In the genomic region with DNA sequence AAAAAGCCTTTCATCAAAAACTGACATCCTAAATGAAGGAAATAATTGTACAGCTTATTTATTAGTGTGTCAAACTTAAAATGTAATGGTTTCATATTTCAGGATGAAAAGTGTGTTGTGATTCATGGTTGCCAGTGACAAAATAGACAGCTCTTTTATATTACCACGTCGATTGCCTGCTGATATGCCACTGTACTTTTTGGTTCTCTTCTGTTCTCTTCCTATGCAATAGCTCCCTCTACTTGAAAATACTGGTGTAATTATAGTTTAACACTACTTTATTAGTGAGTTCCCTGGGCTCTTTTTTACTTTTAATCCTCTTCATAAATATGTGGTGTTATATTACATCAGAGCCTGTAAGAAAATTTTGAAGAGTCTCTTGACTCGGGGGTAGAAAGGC, we compare ENCODE assay signal across 11 cellular contexts.
DNase-seq lines count a peak whose midpoint lies in the region; ATAC-seq, FAIRE-seq and TF ChIP-seq lines count a peak whose summit lies in the region.
"Had no signal": no experiment of that assay in that cellular context is flagged by ENCODE, and none has a peak within 500 bp of the region (broad histone marks: within the 10 kb centered on the region; RNA-seq: fewer than 3 reads in every experiment).

No MANE protein-coding gene starts in this region.

- CTCF ChIA-PET in HCT116 (lab: Charles Lee): interaction anchor here (0.6 to 1.8 kb wide), 3 partner anchors 9 to 804 kb away, joined by 3 to 6 read pairs (median 3); no protein-coding TSS in a partner anchor

- H4K20me1 ChIP-seq in HCT116 (ENCODE audit: insufficient read depth): no peaks in the 10 kb centered on the region

- no peaks in the 10 kb centered on the region for H3K79me2 ChIP-seq in HCT116 (ENCODE audit: insufficient read depth, low read length)

- RAD21 ChIA-PET in HCT116 (lab: Charles Lee; ENCODE audit: low non-redundant PET in 1 of 2, low total read pairs in 2 of 2, uncharacterized antibody in 2 of 2, unreplicated experiment in 2 of 2): interaction anchor here in 1 of 2 experiments (0.6 kb wide), 1 partner anchor 109 kb away, joined by 3 read pairs; no protein-coding TSS in a partner anchor

- H3K27me3 ChIP-seq in HCT116 (ENCODE audit: insufficient read depth, low read length): no peaks in the 10 kb centered on the region

- H3K4me2 ChIP-seq in HCT116 (ENCODE audit: low read length): no peak overlapping the region

- intact Hi-C loops in HCT116 (cut with micrococcal nuclease): loop anchor here (2.0 to 10.0 kb wide), 5 partner anchors 265 to 1879 kb away; no protein-coding TSS in a partner anchor

- no peaks in the 10 kb centered on the region for H3K4me1 ChIP-seq in HCT116 (ENCODE audit: control insufficient read depth in 1 of 2, insufficient read depth in 2 of 2, low read length in 2 of 2)

- POLR2A ChIA-PET in HCT116 (lab: Charles Lee): no interaction called here

- peaks cover 0 to 13% of the 10 kb centered on the region in 2 experiments; a peak in 2 of 4 replicates for H3K36me3 ChIP-seq in HCT116 (ENCODE audit: control insufficient read depth in 1 of 2, insufficient read depth in 2 of 2, low read length in 2 of 2)

- TF ChIP-seq CTCF in HCT116 (IDR thresholded peaks at IDR 0.05 in 2 of 3, conservative IDR thresholded peaks at IDR 0.05 in 1 of 3; ENCODE audit: borderline replicate concordance in 1 of 3, insufficient read depth in 1 of 3, low read depth in 2 of 3, low read length in 2 of 3) (no peak), fibroblast of villous mesenchyme (IDR thresholded peaks at IDR 0.05; ENCODE audit: insufficient read depth, low read depth, low read length) (peak; percentile 26)

- no peak overlapping the region for H3K27ac Mint-ChIP-seq in stimulated activated naive B cell treated with anti-CD40 and anti-IgM and Interleukin-4, amounts not matched to agents 10 μg/mL and 1 μg/mL and 100 μg/mL, for 72 hours
- H3K27ac Mint-ChIP-seq: stimulated activated memory B cell treated with anti-CD40 and anti-IgM and Interleukin-4, amounts not matched to agents 10 μg/mL and 1 μg/mL and 100 μg/mL, for 72 hours had no signal

- H3K9ac ChIP-seq in HCT116 (ENCODE audit: low read length): no peak overlapping the region

- no peaks in the 10 kb centered on the region for H3K9me2 ChIP-seq in HCT116 (ENCODE audit: insufficient read depth)

- no TSS peak for BruUV-seq in HCT116 (replicated peaks; lab: Mats Ljungman, UMichigan)

- no peaks in the 10 kb centered on the region for H3K27me3 Mint-ChIP-seq in stimulated activated naive B cell treated with anti-CD40 and anti-IgM and Interleukin-4, amounts not matched to agents 10 μg/mL and 1 μg/mL and 100 μg/mL, for 72 hours
- H3K27me3 Mint-ChIP-seq: stimulated activated memory B cell treated with anti-CD40 and anti-IgM and Interleukin-4, amounts not matched to agents 10 μg/mL and 1 μg/mL and 100 μg/mL, for 72 hours had no signal

- no peak for DNase-seq in HCT116 (ENCODE audit: low read depth, low spot score)
- DNase-seq in SHP77 treated with DMSO at 0.1 percent for 48 hours (lab: John Stamatoyannopoulos, UW): peak; percentile 24
- DNase-seq in fibroblast of villous mesenchyme (ENCODE audit: low read depth): peak; percentile 16
- DNase-seq in GM12892 (ENCODE audit: insufficient read length): no peak
- no peak for DNase-seq in stimulated activated naive B cell treated with anti-CD40 and anti-IgM and Interleukin-4, amounts not matched to agents 10 μg/mL and 1 μg/mL and 100 μg/mL, for 72 hours
- no peak for DNase-seq in H54 (ENCODE audit: insufficient read length, low spot score)
- DNase-seq: activated naive CD4-positive, alpha-beta T cell; hypothalamus had no signal

- no peak overlapping the region for H3K4me3 ChIP-seq in HCT116 (replicated peaks in 1 of 2; ENCODE audit: low read depth in 1 of 2, low read length in 2 of 2)
- H3K4me3 ChIP-seq in fibroblast of villous mesenchyme (ENCODE audit: low read depth, low read length): no peak overlapping the region

- no peak overlapping the region for H3K27ac ChIP-seq in HCT116 (ENCODE audit: low read depth, low read length)

- no peak overlapping the region for H3K4me3 Mint-ChIP-seq in stimulated activated naive B cell treated with anti-CD40 and anti-IgM and Interleukin-4, amounts not matched to agents 10 μg/mL and 1 μg/mL and 100 μg/mL, for 72 hours
- H3K4me3 Mint-ChIP-seq: stimulated activated memory B cell treated with anti-CD40 and anti-IgM and Interleukin-4, amounts not matched to agents 10 μg/mL and 1 μg/mL and 100 μg/mL, for 72 hours had no signal

- FAIRE-seq in A204.1 (lab: Jason Lieb, UNC) (peak; percentile 78), GM12892 (lab: Jason Lieb, UNC) (no peak), H54 (lab: Jason Lieb, UNC) (no peak)

- no peak for ATAC-seq in HCT116
- no peak for ATAC-seq in stimulated activated naive B cell treated with anti-CD40 and anti-IgM and Interleukin-4, amounts not matched to agents 10 μg/mL and 1 μg/mL and 100 μg/mL, for 72 hours (replicated peaks)
- ATAC-seq in GM18867 (IDR thresholded peaks at IDR 0.05; ENCODE audit: unreplicated experiment): no peak
- ATAC-seq: stimulated activated memory B cell treated with anti-CD40 and anti-IgM and Interleukin-4, amounts not matched to agents 10 μg/mL and 1 μg/mL and 100 μg/mL, for 72 hours had no signal

- peaks cover 7 to 9% of the 10 kb centered on the region in 2 donors for H3K36me3 Mint-ChIP-seq in stimulated activated naive B cell treated with anti-CD40 and anti-IgM and Interleukin-4, amounts not matched to agents 10 μg/mL and 1 μg/mL and 100 μg/mL, for 72 hours

- TF ChIP-seq RAD21 in HCT116 (IDR thresholded peaks at IDR 0.05; ENCODE audit: low read depth): peak; percentile 10; the same call in 1 of the 2 replicates

- H3K9me3 Mint-ChIP-seq in stimulated activated naive B cell treated with anti-CD40 and anti-IgM and Interleukin-4, amounts not matched to agents 10 μg/mL and 1 μg/mL and 100 μg/mL, for 72 hours: no peaks in the 10 kb centered on the region
- H3K9me3 Mint-ChIP-seq: stimulated activated memory B cell treated with anti-CD40 and anti-IgM and Interleukin-4, amounts not matched to agents 10 μg/mL and 1 μg/mL and 100 μg/mL, for 72 hours had no signal

- H3K9me3 ChIP-seq in HCT116 (ENCODE audit: control insufficient read depth in 1 of 2, insufficient read depth in 1 of 2, low read depth in 1 of 2, low read length in 2 of 2): no peaks in the 10 kb centered on the region

- TF ChIP-seq POLR2A in HCT116 (IDR thresholded peaks at IDR 0.05; ENCODE audit: borderline replicate concordance, extremely low read depth, insufficient read depth, insufficient read length) (no peak), GM12892 (IDR thresholded peaks at IDR 0.05; ENCODE audit: low read depth, low read length) (no peak), H54 (IDR thresholded peaks at IDR 0.05; ENCODE audit: low read depth, low read length) (no peak)

- H3K4me1 Mint-ChIP-seq in stimulated activated naive B cell treated with anti-CD40 and anti-IgM and Interleukin-4, amounts not matched to agents 10 μg/mL and 1 μg/mL and 100 μg/mL, for 72 hours: no peaks in the 10 kb centered on the region
- H3K4me1 Mint-ChIP-seq: stimulated activated memory B cell treated with anti-CD40 and anti-IgM and Interleukin-4, amounts not matched to agents 10 μg/mL and 1 μg/mL and 100 μg/mL, for 72 hours had no signal

- H2AFZ ChIP-seq in HCT116 (ENCODE audit: low read depth, low read length, poor library complexity, severe bottlenecking): no peak overlapping the region

TF ChIP-seq in HCT116, 20 proteins besides CTCF, POLR2A, EP300 and RAD21:
- TF ChIP-seq, protein P1, sequence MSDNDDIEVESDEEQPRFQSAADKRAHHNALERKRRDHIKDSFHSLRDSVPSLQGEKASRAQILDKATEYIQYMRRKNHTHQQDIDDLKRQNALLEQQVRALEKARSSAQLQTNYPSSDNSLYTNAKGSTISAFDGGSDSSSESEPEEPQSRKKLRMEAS (IDR thresholded peaks at IDR 0.05): no peak
- TF ChIP-seq CBX3 (IDR thresholded peaks at IDR 0.05; ENCODE audit: low read depth) (no peak), FOSL1 (IDR thresholded peaks at IDR 0.05; ENCODE audit: low read depth) (no peak), ZNF274 (IDR thresholded peaks at IDR 0.05; ENCODE audit: low read depth, low read length) (no peak), ZFX (IDR thresholded peaks at IDR 0.05) (no peak), ELF1 (IDR thresholded peaks at IDR 0.05; ENCODE audit: borderline replicate concordance, low read depth) (no peak), JUND (IDR thresholded peaks at IDR 0.05) (no peak)

Comparison
In these comparisons a context has a peak if more than half of its experiments do, and no peak if none do; other contexts are left out.
1. DNase-seq: peak in SHP77 treated with DMSO at 0.1 percent for 48 hours (single experiment) and fibroblast of villous mesenchyme (single experiment); none in HCT116 (single experiment), GM12892 (single experiment), stimulated activated naive B cell treated with anti-CD40 and anti-IgM and Interleukin-4, amounts not matched to agents 10 μg/mL and 1 μg/mL and 100 μg/mL, for 72 hours (single experiment) and H54 (single experiment).